Comparison of ENCODE assay signal across 8 cellular contexts in the genomic region with DNA sequence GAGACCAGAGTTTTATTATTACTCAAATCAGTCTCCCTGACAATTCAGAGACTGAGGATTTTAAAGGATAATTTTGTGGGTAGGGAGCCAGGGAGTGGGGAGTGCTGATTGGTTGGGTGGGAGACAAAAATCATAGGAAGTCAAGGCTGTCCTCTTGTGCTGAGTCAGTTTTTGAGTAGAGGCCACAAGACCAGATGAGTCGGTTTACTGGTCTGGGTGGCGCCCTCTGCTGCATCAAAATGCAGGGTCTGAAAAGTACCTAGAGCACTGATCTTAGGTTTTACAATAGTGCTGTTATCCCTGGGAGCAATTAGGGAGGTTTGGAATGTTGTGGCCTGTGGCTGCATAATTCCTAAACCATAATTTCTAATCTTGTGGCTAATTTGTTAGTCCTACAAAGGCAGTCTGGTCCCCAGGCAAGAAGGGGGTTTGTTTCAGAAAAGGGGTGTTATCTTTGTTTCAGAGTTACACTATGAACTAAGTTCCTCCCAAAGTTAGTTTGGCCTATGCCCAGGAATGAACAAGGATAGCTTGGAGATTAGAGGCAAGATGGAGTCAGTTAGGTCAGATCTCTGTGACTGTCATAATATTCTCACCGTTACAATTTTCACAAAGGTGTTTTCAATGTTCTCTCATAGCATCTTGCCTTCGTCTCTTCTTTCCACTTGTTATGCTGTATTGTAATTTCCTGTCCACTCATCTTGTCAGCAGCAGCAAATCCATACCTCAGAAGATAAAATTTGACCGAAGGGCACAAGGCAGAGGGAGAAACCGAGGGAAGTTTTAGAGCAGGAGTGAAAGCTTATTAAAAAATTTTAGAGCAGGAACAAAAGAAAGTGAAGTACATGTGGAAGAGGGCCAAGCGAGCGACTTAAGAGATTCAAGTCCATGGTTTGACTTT. TPM values are rescaled to one million over a fixed set of nuclear protein-coding genes. Genes with fewer than 3 reads are reported as not detected.
DNase-seq lines count a peak whose midpoint lies in the region; ATAC-seq and TF ChIP-seq lines count a peak whose summit lies in the region.

No MANE protein-coding gene starts in this region.

- no peak overlapping the region for H3K27ac ChIP-seq in effector memory CD4-positive, alpha-beta T cell (ENCODE audit: insufficient read depth, low read length, poor library complexity, severe bottlenecking)

- no peak for ATAC-seq in HG03457 (IDR thresholded peaks at IDR 0.05; ENCODE audit: unreplicated experiment)

- no peaks in the 10 kb centered on the region for H3K9me3 ChIP-seq in effector memory CD4-positive, alpha-beta T cell (ENCODE audit: control insufficient read depth, low read length)

- H3K4me3 ChIP-seq in effector memory CD4-positive, alpha-beta T cell (ENCODE audit: insufficient read depth, low read depth, low read length, poor library complexity, severe bottlenecking): no peak overlapping the region

- no peaks in the 10 kb centered on the region for H3K36me3 ChIP-seq in effector memory CD4-positive, alpha-beta T cell (ENCODE audit: control insufficient read depth, insufficient read depth, low read length)

- no peaks in the 10 kb centered on the region for H3K27me3 ChIP-seq in effector memory CD4-positive, alpha-beta T cell (replicated peaks; ENCODE audit: control insufficient read depth, insufficient read depth, low read length, poor library complexity, severe bottlenecking)

- DNase-seq in G401 (ENCODE audit: low spot score): peak; percentile 32
- DNase-seq in HEK293T (ENCODE audit: extremely low spot score): peak; percentile 47
- peak; percentile 33 to 69 for DNase-seq in NCI-H446 (lab: John Stamatoyannopoulos, UW)
- DNase-seq in activated CD4-positive, alpha-beta T cell treated with anti-CD3 and anti-CD28 coated beads, Interleukin-2, amount 50 U/mL, for 1 hour: peak; percentile 59
- peak; percentile 17 to 30 (median 22) for DNase-seq in effector memory CD4-positive, alpha-beta T cell
- DNase-seq in mucosa of gallbladder (ENCODE audit: low spot score): peak; percentile 52
- DNase-seq in stimulated activated naive CD4-positive, alpha-beta T cell (lab: John Stamatoyannopoulos, UW): peak in 4 of 6 experiments; percentile 7 to 19 (median 10)

- CTCF ChIA-PET in HEK293T (lab: Yijun Ruan, JAX): interaction anchor here (0.7 kb wide), 2 partner anchors 33 to 45 kb away, joined by 3 read pairs; no protein-coding TSS in a partner anchor

- peaks cover 9% of the 10 kb centered on the region for H3K4me1 ChIP-seq in effector memory CD4-positive, alpha-beta T cell (ENCODE audit: control insufficient read depth, insufficient read depth, low read length, poor library complexity, severe bottlenecking)

- POLR2A ChIA-PET in HEK293T (lab: Yijun Ruan, JAX): no interaction called here

- in situ Hi-C loops in G401 (cut with HindIII; ENCODE audit: low sequenced_read_pairs): loop anchor here (25.0 kb wide), 1 partner anchor 106 kb away; no protein-coding TSS in a partner anchor

TF ChIP-seq in HEK293T, 16 proteins besides CTCF, POLR2A, EP300 and RAD21:
- no peak for TF ChIP-seq ARNT (IDR thresholded peaks at IDR 0.05)

RNA-seq across cellular contexts. Expression of a gene that starts 59.2 kb away (rescaled TPM):
- total RNA-seq in G401 (2014; rRNA removed; shearing (Covaris generic)): 71.3 and 106 TPM in 2 replicates
- total RNA-seq in mucosa of gallbladder: 166 TPM
